In genomic region chr13:44989071-44989889, GRCh38 we compare ENCODE assay signal across 1 cellular context.
TF ChIP-seq lines count a peak whose summit lies in the region.

A gene with protein sequence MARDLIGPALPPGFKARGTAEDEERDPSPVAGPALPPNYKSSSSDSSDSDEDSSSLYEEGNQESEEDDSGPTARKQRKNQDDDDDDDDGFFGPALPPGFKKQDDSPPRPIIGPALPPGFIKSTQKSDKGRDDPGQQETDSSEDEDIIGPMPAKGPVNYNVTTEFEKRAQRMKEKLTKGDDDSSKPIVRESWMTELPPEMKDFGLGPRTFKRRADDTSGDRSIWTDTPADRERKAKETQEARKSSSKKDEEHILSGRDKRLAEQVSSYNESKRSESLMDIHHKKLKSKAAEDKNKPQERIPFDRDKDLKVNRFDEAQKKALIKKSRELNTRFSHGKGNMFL (plus strand): TSS chr13:44989538. CDS start chr13:44989655, 117 bp downstream.
Gene NUFIP1 (minus strand): TSS chr13:44989471. CDS start chr13:44989436, 35 bp downstream.

TF ChIP-seq in HepG2, 621 proteins besides CTCF, POLR2A, EP300 and RAD21 (continued from another document and continues in another):
- no peak for TF ChIP-seq TOE1 (CRISPR knock-in tag; IDR thresholded peaks at IDR 0.05)
- no peak for TF ChIP-seq ZUFSP (CRISPR knock-in tag; IDR thresholded peaks at IDR 0.05; ENCODE audit: borderline replicate concordance)
- peak; percentile 52; the same call in 1 of the 2 replicates for TF ChIP-seq HNF4G (IDR thresholded peaks at IDR 0.05; ENCODE audit: borderline replicate concordance, low read depth, low read length)
- no peak for TF ChIP-seq HNF4G (CRISPR knock-in tag; IDR thresholded peaks at IDR 0.05; ENCODE audit: borderline replicate concordance, low read depth)
- TF ChIP-seq JDP2 (CRISPR knock-in tag; IDR thresholded peaks at IDR 0.05; ENCODE audit: borderline replicate concordance) = no peak
- peak; percentile 69; the same call in 1 of the 2 replicates for TF ChIP-seq ZNF274 (CRISPR knock-in tag; IDR thresholded peaks at IDR 0.05)
- peak; percentile 97 for TF ChIP-seq HDAC1 (CRISPR knock-in tag; IDR thresholded peaks at IDR 0.05)
- peak; percentile 83; the same call in 1 of the 2 replicates for TF ChIP-seq ZFP36L1 (CRISPR knock-in tag; IDR thresholded peaks at IDR 0.05)
- TF ChIP-seq PHF5A (CRISPR knock-in tag; IDR thresholded peaks at IDR 0.05; ENCODE audit: low read depth, unreplicated experiment) = no peak
- no peak for TF ChIP-seq ZNF790 (CRISPR knock-in tag; IDR thresholded peaks at IDR 0.05; ENCODE audit: borderline replicate concordance)
- TF ChIP-seq SETDB1 (CRISPR knock-in tag; IDR thresholded peaks at IDR 0.05; ENCODE audit: borderline replicate concordance) = no peak
- TF ChIP-seq SNAI1 (CRISPR knock-in tag; IDR thresholded peaks at IDR 0.05; ENCODE audit: borderline replicate concordance) = no peak
- no peak for TF ChIP-seq RFX1 (IDR thresholded peaks at IDR 0.05)
- 0 out of 2 replicates have a peak, but pooled peaks have one; percentile 52 for TF ChIP-seq ZNF543 (CRISPR knock-in tag; IDR thresholded peaks at IDR 0.05)
- TF ChIP-seq GLI4 (CRISPR knock-in tag; IDR thresholded peaks at IDR 0.05; ENCODE audit: borderline replicate concordance) = no peak; the same call in 1 of the 2 replicates
- TF ChIP-seq KAT8 (CRISPR knock-in tag; IDR thresholded peaks at IDR 0.05) = peak; percentile 98
- no peak for TF ChIP-seq FOXP1 (IDR thresholded peaks at IDR 0.05)
- no peak for TF ChIP-seq FOXP1 (CRISPR knock-in tag; IDR thresholded peaks at IDR 0.05)
- no peak for TF ChIP-seq SSRP1 (CRISPR knock-in tag; IDR thresholded peaks at IDR 0.05)
- 0 out of 2 replicates have a peak, but pooled peaks have one; percentile 2 for TF ChIP-seq STAG1 (CRISPR knock-in tag; IDR thresholded peaks at IDR 0.05)
- TF ChIP-seq, protein P1, sequence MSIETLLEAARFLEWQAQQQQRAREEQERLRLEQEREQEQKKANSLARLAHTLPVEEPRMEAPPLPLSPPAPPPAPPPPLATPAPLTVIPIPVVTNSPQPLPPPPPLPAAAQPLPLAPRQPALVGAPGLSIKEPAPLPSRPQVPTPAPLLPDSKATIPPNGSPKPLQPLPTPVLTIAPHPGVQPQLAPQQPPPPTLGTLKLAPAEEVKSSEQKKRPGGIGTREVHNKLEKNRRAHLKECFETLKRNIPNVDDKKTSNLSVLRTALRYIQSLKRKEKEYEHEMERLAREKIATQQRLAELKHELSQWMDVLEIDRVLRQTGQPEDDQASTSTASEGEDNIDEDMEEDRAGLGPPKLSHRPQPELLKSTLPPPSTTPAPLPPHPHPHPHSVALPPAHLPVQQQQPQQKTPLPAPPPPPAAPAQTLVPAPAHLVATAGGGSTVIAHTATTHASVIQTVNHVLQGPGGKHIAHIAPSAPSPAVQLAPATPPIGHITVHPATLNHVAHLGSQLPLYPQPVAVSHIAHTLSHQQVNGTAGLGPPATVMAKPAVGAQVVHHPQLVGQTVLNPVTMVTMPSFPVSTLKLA (IDR thresholded peaks at IDR 0.05) = peak; percentile 62
- no peak for TF ChIP-seq ZNF672 (CRISPR knock-in tag; IDR thresholded peaks at IDR 0.05)
- TF ChIP-seq TBP (CRISPR knock-in tag; IDR thresholded peaks at IDR 0.05) = no peak
- no peak for TF ChIP-seq HNRNPH1 (optimal IDR thresholded peaks at IDR 0.05; ENCODE audit: low read depth, low read length)
- 0 out of 2 replicates have a peak, but pooled peaks have one; percentile 24 for TF ChIP-seq ZNF263 (CRISPR knock-in tag; IDR thresholded peaks at IDR 0.05)
- TF ChIP-seq NONO (IDR thresholded peaks at IDR 0.05) = no peak
- peak; percentile 69 for TF ChIP-seq NONO (CRISPR knock-in tag; conservative IDR thresholded peaks at IDR 0.05)
- no peak for TF ChIP-seq ZNF282 (IDR thresholded peaks at IDR 0.05; ENCODE audit: partially characterized antibody)
- no peak for TF ChIP-seq ELK4 (CRISPR knock-in tag; IDR thresholded peaks at IDR 0.05; ENCODE audit: borderline replicate concordance)
- TF ChIP-seq PCBP1 (IDR thresholded peaks at IDR 0.05; ENCODE audit: borderline replicate concordance, low read depth, low read length) = no peak
- TF ChIP-seq TP53 (CRISPR knock-in tag; conservative IDR thresholded peaks at IDR 0.05) = no peak
- TF ChIP-seq IKZF4 (CRISPR knock-in tag; IDR thresholded peaks at IDR 0.05; ENCODE audit: borderline replicate concordance, low read depth, not compliant biosample characterization) = no peak
- TF ChIP-seq SMYD3 (CRISPR knock-in tag; IDR thresholded peaks at IDR 0.05) = peak; percentile 69; the same call in 1 of the 2 replicates
- no peak for TF ChIP-seq BCLAF1 (IDR thresholded peaks at IDR 0.05)
- no peak for TF ChIP-seq ARHGAP35 (CRISPR knock-in tag; IDR thresholded peaks at IDR 0.05; ENCODE audit: borderline replicate concordance)
- TF ChIP-seq, protein P2, sequence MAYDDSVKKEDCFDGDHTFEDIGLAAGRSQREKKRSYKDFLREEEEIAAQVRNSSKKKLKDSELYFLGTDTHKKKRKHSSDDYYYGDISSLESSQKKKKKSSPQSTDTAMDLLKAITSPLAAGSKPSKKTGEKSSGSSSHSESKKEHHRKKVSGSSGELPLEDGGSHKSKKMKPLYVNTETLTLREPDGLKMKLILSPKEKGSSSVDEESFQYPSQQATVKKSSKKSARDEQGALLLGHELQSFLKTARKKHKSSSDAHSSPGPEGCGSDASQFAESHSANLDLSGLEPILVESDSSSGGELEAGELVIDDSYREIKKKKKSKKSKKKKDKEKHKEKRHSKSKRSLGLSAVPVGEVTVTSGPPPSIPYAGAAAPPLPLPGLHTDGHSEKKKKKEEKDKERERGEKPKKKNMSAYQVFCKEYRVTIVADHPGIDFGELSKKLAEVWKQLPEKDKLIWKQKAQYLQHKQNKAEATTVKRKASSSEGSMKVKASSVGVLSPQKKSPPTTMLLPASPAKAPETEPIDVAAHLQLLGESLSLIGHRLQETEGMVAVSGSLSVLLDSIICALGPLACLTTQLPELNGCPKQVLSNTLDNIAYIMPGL (CRISPR knock-in tag; IDR thresholded peaks at IDR 0.05; ENCODE audit: borderline replicate concordance in 1 of 2, low read depth in 1 of 2) = peak; percentile 77 to 89; a peak in 3 of 4 replicates
- peak; percentile 15; the same call in 1 of the 2 replicates for TF ChIP-seq ZNF614 (CRISPR knock-in tag; IDR thresholded peaks at IDR 0.05; ENCODE audit: borderline replicate concordance)
- TF ChIP-seq MED8 (CRISPR knock-in tag; IDR thresholded peaks at IDR 0.05; ENCODE audit: insufficient replicate concordance) = no peak
- TF ChIP-seq ZFAT (CRISPR knock-in tag; conservative IDR thresholded peaks at IDR 0.05) = no peak
- no peak for TF ChIP-seq HNRNPK (IDR thresholded peaks at IDR 0.05; ENCODE audit: low read depth, low read length, poor library complexity, severe bottlenecking)
- peak; percentile 41; the same call in 1 of the 2 replicates for TF ChIP-seq MAFG (CRISPR knock-in tag; IDR thresholded peaks at IDR 0.05)
- no peak for TF ChIP-seq ZNF841 (CRISPR knock-in tag; IDR thresholded peaks at IDR 0.05; ENCODE audit: borderline replicate concordance)
- TF ChIP-seq JUN (CRISPR knock-in tag; IDR thresholded peaks at IDR 0.05) = no peak
- no peak; the same call in 1 of the 2 replicates for TF ChIP-seq SIX4 (CRISPR knock-in tag; IDR thresholded peaks at IDR 0.05)
- TF ChIP-seq PHF21A (CRISPR knock-in tag; IDR thresholded peaks at IDR 0.05) = 0 out of 2 replicates have a peak, but pooled peaks have one; percentile 31
- no peak for TF ChIP-seq ZFP62 (CRISPR knock-in tag; IDR thresholded peaks at IDR 0.05)
- TF ChIP-seq U2AF2 (IDR thresholded peaks at IDR 0.05; ENCODE audit: low read depth, low read length) = no peak
- TF ChIP-seq MTERF4 (CRISPR knock-in tag; IDR thresholded peaks at IDR 0.05) = no peak
- no peak for TF ChIP-seq ZMAT3 (CRISPR knock-in tag; conservative IDR thresholded peaks at IDR 0.05)
- TF ChIP-seq NFIC (IDR thresholded peaks at IDR 0.05; ENCODE audit: low read length) = peak; percentile 16; the same call in 1 of the 2 replicates
- TF ChIP-seq ZKSCAN8 (CRISPR knock-in tag; IDR thresholded peaks at IDR 0.05; ENCODE audit: borderline replicate concordance) = 0 out of 2 replicates have a peak, but pooled peaks have one; percentile 32
- TF ChIP-seq, protein P3, sequence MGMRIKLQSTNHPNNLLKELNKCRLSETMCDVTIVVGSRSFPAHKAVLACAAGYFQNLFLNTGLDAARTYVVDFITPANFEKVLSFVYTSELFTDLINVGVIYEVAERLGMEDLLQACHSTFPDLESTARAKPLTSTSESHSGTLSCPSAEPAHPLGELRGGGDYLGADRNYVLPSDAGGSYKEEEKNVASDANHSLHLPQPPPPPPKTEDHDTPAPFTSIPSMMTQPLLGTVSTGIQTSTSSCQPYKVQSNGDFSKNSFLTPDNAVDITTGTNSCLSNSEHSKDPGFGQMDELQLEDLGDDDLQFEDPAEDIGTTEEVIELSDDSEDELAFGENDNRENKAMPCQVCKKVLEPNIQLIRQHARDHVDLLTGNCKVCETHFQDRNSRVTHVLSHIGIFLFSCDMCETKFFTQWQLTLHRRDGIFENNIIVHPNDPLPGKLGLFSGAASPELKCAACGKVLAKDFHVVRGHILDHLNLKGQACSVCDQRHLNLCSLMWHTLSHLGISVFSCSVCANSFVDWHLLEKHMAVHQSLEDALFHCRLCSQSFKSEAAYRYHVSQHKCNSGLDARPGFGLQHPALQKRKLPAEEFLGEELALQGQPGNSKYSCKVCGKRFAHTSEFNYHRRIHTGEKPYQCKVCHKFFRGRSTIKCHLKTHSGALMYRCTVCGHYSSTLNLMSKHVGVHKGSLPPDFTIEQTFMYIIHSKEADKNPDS (CRISPR knock-in tag; IDR thresholded peaks at IDR 0.05) = no peak
- peak in 1 of 2 experiments; percentile 75; a peak in 1 of 4 replicates for TF ChIP-seq KLF16 (CRISPR knock-in tag; IDR thresholded peaks at IDR 0.05)
- peak; percentile 73; the same call in 1 of the 2 replicates for TF ChIP-seq ZNF34 (CRISPR knock-in tag; IDR thresholded peaks at IDR 0.05; ENCODE audit: borderline replicate concordance)
- TF ChIP-seq ZNF343 (CRISPR knock-in tag; IDR thresholded peaks at IDR 0.05) = no peak
- TF ChIP-seq ZNF230 (CRISPR knock-in tag; IDR thresholded peaks at IDR 0.05) = peak; percentile 85
- no peak for TF ChIP-seq ZNF678 (CRISPR knock-in tag; IDR thresholded peaks at IDR 0.05)
- TF ChIP-seq, protein P4, sequence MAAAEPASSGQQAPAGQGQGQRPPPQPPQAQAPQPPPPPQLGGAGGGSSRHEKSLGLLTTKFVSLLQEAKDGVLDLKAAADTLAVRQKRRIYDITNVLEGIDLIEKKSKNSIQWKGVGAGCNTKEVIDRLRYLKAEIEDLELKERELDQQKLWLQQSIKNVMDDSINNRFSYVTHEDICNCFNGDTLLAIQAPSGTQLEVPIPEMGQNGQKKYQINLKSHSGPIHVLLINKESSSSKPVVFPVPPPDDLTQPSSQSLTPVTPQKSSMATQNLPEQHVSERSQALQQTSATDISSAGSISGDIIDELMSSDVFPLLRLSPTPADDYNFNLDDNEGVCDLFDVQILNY (CRISPR knock-in tag; conservative IDR thresholded peaks at IDR 0.05) = no peak
- peak; percentile 44 for TF ChIP-seq TEAD3 (CRISPR knock-in tag; optimal IDR thresholded peaks at IDR 0.05; ENCODE audit: borderline replicate concordance)
- TF ChIP-seq CBX1 (IDR thresholded peaks at IDR 0.05; ENCODE audit: low read depth) = peak; percentile 62
- peak; percentile 86 for TF ChIP-seq MXD3 (CRISPR knock-in tag; IDR thresholded peaks at IDR 0.05)
